12 cellular contexts compared by ENCODE assay signal in the genomic region with DNA sequence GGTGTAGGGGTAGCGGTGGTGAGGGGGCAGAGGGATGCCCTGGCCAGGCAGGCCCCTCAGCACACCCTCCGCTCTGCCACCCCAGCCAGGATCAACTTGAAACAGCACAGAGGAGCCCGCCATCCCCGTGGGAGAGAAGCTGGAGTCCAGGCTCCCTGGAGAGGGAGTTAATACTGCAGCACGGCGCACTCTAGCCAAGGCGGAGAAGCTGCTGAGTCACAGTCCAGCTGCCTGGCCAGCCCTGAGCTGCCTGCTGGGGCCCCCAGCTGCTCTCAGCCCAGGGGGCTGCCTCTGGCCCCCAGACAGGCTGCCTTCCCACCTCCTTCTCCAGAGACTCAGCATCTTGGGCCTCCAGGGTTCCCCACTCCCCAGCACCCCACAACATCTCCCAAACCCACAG. TPM values are rescaled to one million over a fixed set of nuclear protein-coding genes. Genes with fewer than 3 reads are reported as not detected.
A peak's percentile ranks its signal among the peaks of the same experiment; 100 is the strongest.
DNase-seq lines count a peak whose midpoint lies in the region; ATAC-seq, FAIRE-seq and TF ChIP-seq lines count a peak whose summit lies in the region.
"Not testable (repeated sequence)": the region's sequence is repeated elsewhere in the genome, so short reads cannot be mapped to it uniquely, and the experiment has no call there.
"Had no signal": no experiment of that assay in that cellular context is flagged by ENCODE, and none has a peak within 500 bp of the region (broad histone marks: within the 10 kb centered on the region; RNA-seq: fewer than 3 reads in every experiment).

No MANE protein-coding gene starts in this region.

- H3K9me3 ChIP-seq in HepG2 (ENCODE audit: low read length), result not testable (repeated sequence)

- in situ Hi-C loops in HepG2 (cut with HindIII; ENCODE audit: extremely low pct_ligation_motif_present, low pct_unique_long_range_greater_than_20kb), result not testable (repeated sequence)

- not testable (repeated sequence) for H3K27me3 ChIP-seq in HepG2 (ENCODE audit: control insufficient read depth in 1 of 2, insufficient read depth in 2 of 2, low read length in 2 of 2)

- CTCF ChIA-PET in HepG2 (lab: Yijun Ruan, JAX; ENCODE audit: low intra/inter-chr PET ratio, low total read pairs), result not testable (repeated sequence)

- not testable (repeated sequence) for H2AFZ ChIP-seq in HepG2 (ENCODE audit: low read length)

- TF ChIP-seq RAD21 in HepG2 (CRISPR knock-in tag; IDR thresholded peaks at IDR 0.05), result not testable (repeated sequence)

- not testable (repeated sequence) for DNase-seq in Right ventricle myocardium superior; left ventricle myocardium superior; HepG2 (ENCODE audit: low spot score)

- not testable (repeated sequence) for FAIRE-seq in HepG2 (lab: Jason Lieb, UNC)

- not testable (repeated sequence) for H3K4me2 ChIP-seq in HepG2 (ENCODE audit: low read depth, low read length)

- not testable (repeated sequence) for H3K27ac ChIP-seq in HepG2 (ENCODE audit: extremely low read length, insufficient read depth, low read length)

- POLR2A ChIA-PET in HepG2 (lab: Yijun Ruan, JAX), result not testable (repeated sequence)

- not testable (repeated sequence) for H3K4me1 ChIP-seq in HepG2 (ENCODE audit: insufficient read depth, low read length)

- not testable (repeated sequence) for TF ChIP-seq POLR2A in HepG2 (IDR thresholded peaks at IDR 0.05; ENCODE audit: insufficient read depth in 1 of 2, low read depth in 2 of 2, low read length in 2 of 2)

- intact Hi-C loops in Right ventricle myocardium superior (cut with DNase I); left ventricle myocardium superior (cut with micrococcal nuclease); HepG2 (cut with micrococcal nuclease; ENCODE audit: unreplicated experiment): not testable (repeated sequence)

- WGBS in HepG2 (ENCODE audit: low lambda C conversion rate), result no CpG with 5 or more reads among the region's 7 CpGs

- H4K20me1 ChIP-seq in HepG2 (ENCODE audit: insufficient read depth, low read length), result not testable (repeated sequence)

- H3K4me3 ChIP-seq in HepG2 (replicated peaks in 1 of 3; ENCODE audit: insufficient read depth in 1 of 3, low read depth in 2 of 3, low read length in 3 of 3), result not testable (repeated sequence)

- not testable (repeated sequence) for TF ChIP-seq CTCF in HepG2 (CRISPR knock-in tag; IDR thresholded peaks at IDR 0.05)

- not testable (repeated sequence) for H3K9ac ChIP-seq in HepG2 (ENCODE audit: insufficient read depth, low read depth, low read length)

- TF ChIP-seq EP300 in HepG2 (IDR thresholded peaks at IDR 0.05; ENCODE audit: low read depth in 2 of 2, low read length in 2 of 2); HepG2 (CRISPR knock-in tag; IDR thresholded peaks at IDR 0.05; ENCODE audit: borderline replicate concordance): not testable (repeated sequence)

- not testable (repeated sequence) for H3K36me3 ChIP-seq in HepG2 (replicated peaks in 1 of 2; ENCODE audit: control insufficient read depth in 1 of 2, insufficient read depth in 2 of 2, low read length in 2 of 2)

- BruUV-seq in HepG2 (replicated peaks; lab: Mats Ljungman, UMichigan), result not testable (repeated sequence)

- peak; percentile 49 for ATAC-seq in SK-N-SH treated with all-trans-retinoic acid at 6 μM for 48 hours
- ATAC-seq in Right ventricle myocardium superior (ENCODE audit: poor library complexity), result peak; percentile 11
- peak; percentile 10 for ATAC-seq in left ventricle myocardium superior
- peak; percentile 72 for ATAC-seq in HepG2

- not testable (repeated sequence) for H3K79me2 ChIP-seq in HepG2 (ENCODE audit: insufficient read depth, low read length)

RNA-seq across cellular contexts. Expression of a gene that starts 36.6 kb away (rescaled TPM):
- not detected for total RNA-seq in Right ventricle myocardium superior
- total RNA-seq in left ventricle myocardium superior, result 0.27 TPM
- total RNA-seq in HepG2 (2016; rRNA removed; fragmentation: Illumina TruSeq; extraction: Trizol), result not detected in 2 replicates
- total RNA-seq in HepG2 (2016; cell fraction: cytosol; rRNA removed; fragmentation: Illumina TruSeq; extraction: Trizol; ENCODE audit: low read depth), result not detected in 2 replicates
- not detected in 2 replicates for total RNA-seq in HepG2 (2016; cell fraction: insoluble cytoplasmic fraction; rRNA removed; fragmentation: Illumina TruSeq; extraction: Trizol)
- total RNA-seq in HepG2 (2016; cell fraction: membrane; rRNA removed; fragmentation: Illumina TruSeq; extraction: Trizol), result not detected in 2 replicates
- total RNA-seq in HepG2 (2016; cell fraction: nucleus; rRNA removed; fragmentation: Illumina TruSeq; extraction: Trizol), result not detected in 2 replicates
- polyA plus RNA-seq in HepG2 (2011; rRNA removed), result 0.07 TPM in 1 of 2 replicates, not detected in the other
- 0.05 TPM in 1 of 2 replicates, not detected in the other for polyA plus RNA-seq in HepG2 (2011; cell fraction: cytosol; rRNA removed)
- not detected in 2 replicates for polyA plus RNA-seq in HepG2 (2011; cell fraction: nucleus; rRNA removed)
- 0.16 TPM in 1 of 2 replicates, not detected in the other for polyA plus RNA-seq in HepG2 (2012)
- not detected in 2 replicates for polyA plus RNA-seq in HepG2 (2016; cell fraction: cytosol; fragmentation: Illumina TruSeq; extraction: Trizol; ENCODE audit: low read depth)
- polyA plus RNA-seq in HepG2 (2016; cell fraction: insoluble cytoplasmic fraction; fragmentation: Illumina TruSeq; extraction: Trizol; ENCODE audit: low read depth), result not detected in 2 replicates
- polyA plus RNA-seq in HepG2 (2016; cell fraction: membrane; fragmentation: Illumina TruSeq; extraction: Trizol; ENCODE audit: low read depth), result not detected in 2 replicates
- not detected in 2 replicates for polyA plus RNA-seq in HepG2 (2016; cell fraction: nucleus; fragmentation: Illumina TruSeq; extraction: Trizol; ENCODE audit: insufficient read depth, low read depth)
- polyA minus RNA-seq in HepG2 (2011; rRNA and poly(A)+ RNA removed; ENCODE audit: low replicate concordance), result 0.07 TPM in 1 of 2 replicates, not detected in the other
- not detected in 2 replicates for polyA minus RNA-seq in HepG2 (2011; cell fraction: cytosol; rRNA and poly(A)+ RNA removed)
- polyA minus RNA-seq in HepG2 (2011; cell fraction: nucleus; rRNA and poly(A)+ RNA removed), result 0.50 TPM in 1 of 2 replicates, not detected in the other
- total RNA-seq: A673; CD4-positive, CD25-positive, alpha-beta regulatory T cell; CD8-positive, alpha-beta memory T cell; G401; GM12878 had no signal
- polyA plus RNA-seq: AG04450; CD14-positive monocyte; CD4-positive, alpha-beta memory T cell; CD4-positive, CD25-positive, alpha-beta regulatory T cell; CD8-positive, alpha-beta memory T cell; GM12878 had no signal

Comparison
In these comparisons a context has a peak if more than half of its experiments do, and no peak if none do; other contexts are left out.
1. ATAC-seq: peak in every context shown above with its lines; median percentile 72 in HepG2; 49 in SK-N-SH treated with all-trans-retinoic acid at 6 μM for 48 hours; 11 in Right ventricle myocardium superior; 10 in left ventricle myocardium superior.